In the genomic region with DNA sequence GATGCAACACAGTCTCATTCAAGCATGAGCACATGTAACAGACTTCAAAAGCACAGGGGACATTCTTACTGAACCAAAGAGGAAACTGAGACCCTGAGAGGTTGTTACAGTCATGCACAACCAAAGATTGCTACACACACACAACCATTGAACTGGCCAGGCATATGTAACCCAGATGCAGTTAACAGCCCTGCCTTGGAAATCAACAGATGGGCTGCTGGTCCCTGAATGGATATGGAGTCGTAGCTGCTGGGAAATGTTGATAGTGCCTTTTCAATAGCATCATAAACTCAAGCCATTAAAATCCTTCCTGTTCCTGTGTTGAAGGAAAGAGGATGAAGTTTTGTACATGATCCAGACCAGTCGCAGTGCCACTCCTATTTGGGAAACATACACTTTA, we compare ENCODE assay signal across 31 cellular contexts.
"Had no signal": no experiment of that assay in that cellular context is flagged by ENCODE, and none has a peak within 500 bp of the region (broad histone marks: within the 10 kb centered on the region; RNA-seq: fewer than 3 reads in every experiment).

No MANE protein-coding gene starts in this region.

- H3K36me3 Mint-ChIP-seq: activated naive CD4-positive, alpha-beta T cell treated with anti-CD3 and anti-CD28 coated beads, Interleukin-2, amount 10 ng/mL, durations not matched to agents 7 days and 5 days; activated naive CD4-positive, alpha-beta T cell treated with anti-CD3 and anti-CD28 coated beads, Interleukin-2, amount 50 U/mL, for 72 hours; activated naive CD8-positive, alpha-beta T cell treated with anti-CD3 and anti-CD28 coated beads, Interleukin-2, amount 10 ng/mL, durations not matched to agents 7 days and 5 days; brain had no signal

- H3K4me3 ChIP-seq: ascending aorta, breast epithelium, cardiac muscle cell, coronary artery, dorsolateral prefrontal cortex, gastroesophageal sphincter, heart right ventricle had no signal

- H3K4me1 Mint-ChIP-seq: activated CD4-positive, alpha-beta memory T cell treated with anti-CD3 and anti-CD28 coated beads, Interleukin-2, amount 10 ng/mL, durations not matched to agents 7 days and 5 days; activated CD4-positive, alpha-beta T cell treated with anti-CD3 and anti-CD28 coated beads, Interleukin-2, amount 10 ng/mL, durations not matched to agents 7 days and 5 days; activated naive CD4-positive, alpha-beta T cell treated with anti-CD3 and anti-CD28 coated beads, Interleukin-2, amount 10 ng/mL, durations not matched to agents 7 days and 5 days; activated naive CD8-positive, alpha-beta T cell treated with anti-CD3 and anti-CD28 coated beads, Interleukin-2, amount 10 ng/mL, durations not matched to agents 7 days and 5 days had no signal

- DNase-seq: activated CD4-positive, alpha-beta memory T cell treated with anti-CD3 and anti-CD28 coated beads, Interleukin-2, amount 10 ng/mL, durations not matched to agents 7 days and 5 days; activated CD4-positive, alpha-beta T cell treated with anti-CD3 and anti-CD28 coated beads for 1 hour; activated CD4-positive, alpha-beta T cell treated with anti-CD3 and anti-CD28 coated beads for 4 hours; activated CD4-positive, alpha-beta T cell treated with anti-CD3 and anti-CD28 coated beads, Interleukin-2, amount 10 ng/mL, durations not matched to agents 7 days and 5 days; activated CD4-positive, alpha-beta T cell treated with anti-CD3 and anti-CD28 coated beads, Interleukin-2, amount 50 U/mL, for 4 hours; activated CD4-positive, CD25-positive, alpha-beta regulatory T cell; activated CD8-positive, alpha-beta memory T cell treated with anti-CD3 and anti-CD28 coated beads, Interleukin-2, amount 50 U/mL, for 48 hours; activated gamma-delta T cell; activated naive CD4-positive, alpha-beta T cell; activated naive CD4-positive, alpha-beta T cell treated with anti-CD3 and anti-CD28 coated beads, Interleukin-2, amount 10 ng/mL, durations not matched to agents 7 days and 5 days; activated naive CD8-positive, alpha-beta T cell treated with anti-CD3 and anti-CD28 coated beads, Interleukin-2, amount 10 ng/mL, durations not matched to agents 7 days and 5 days; activated T-cell treated with anti-CD3 and anti-CD28 coated beads for 4 hours; activated T-cell treated with anti-CD3 and anti-CD28 coated beads, Interleukin-2, amount 50 U/mL, for 24 hours; activated T-cell treated with anti-CD3 and anti-CD28 coated beads, Interleukin-2, amount 50 U/mL, for 72 hours; central memory CD4-positive, alpha-beta T cell; cerebellar nuclear complex; dorsolateral prefrontal cortex; effector memory CD4-positive, alpha-beta T cell; endodermal cell; foreskin melanocyte; heart right ventricle; T-helper 2 cell had no signal

- H3K4me1 ChIP-seq: ascending aorta, breast epithelium, gastroesophageal sphincter had no signal

- H3K9me3 ChIP-seq: ascending aorta, breast epithelium, heart right ventricle had no signal

- H3K27ac Mint-ChIP-seq: activated CD4-positive, alpha-beta memory T cell treated with anti-CD3 and anti-CD28 coated beads, Interleukin-2, amount 10 ng/mL, durations not matched to agents 7 days and 5 days; activated CD4-positive, alpha-beta T cell treated with anti-CD3 and anti-CD28 coated beads, Interleukin-2, amount 10 ng/mL, durations not matched to agents 7 days and 5 days; activated naive CD4-positive, alpha-beta T cell treated with anti-CD3 and anti-CD28 coated beads, Interleukin-2, amount 10 ng/mL, durations not matched to agents 7 days and 5 days; activated naive CD4-positive, alpha-beta T cell treated with anti-CD3 and anti-CD28 coated beads, Interleukin-2, amount 50 U/mL, for 72 hours; activated naive CD8-positive, alpha-beta T cell treated with anti-CD3 and anti-CD28 coated beads, Interleukin-2, amount 10 ng/mL, durations not matched to agents 7 days and 5 days; activated T-cell treated with anti-CD3 and anti-CD28 coated beads, Interleukin-2, amount 50 U/mL, for 24 hours; activated T-cell treated with anti-CD3 and anti-CD28 coated beads, Interleukin-2, amount 50 U/mL, for 72 hours; dendritic cell treated with granulocyte-macrophage colony-stimulating factor and Interleukin-4, amounts not matched to agents 40 ng/mL and 50 ng/mL, for 4 days; endodermal cell had no signal

- H3K9me3 Mint-ChIP-seq: activated CD4-positive, alpha-beta memory T cell treated with anti-CD3 and anti-CD28 coated beads, Interleukin-2, amount 10 ng/mL, durations not matched to agents 7 days and 5 days; activated CD4-positive, alpha-beta T cell treated with anti-CD3 and anti-CD28 coated beads, Interleukin-2, amount 10 ng/mL, durations not matched to agents 7 days and 5 days; activated naive CD4-positive, alpha-beta T cell treated with anti-CD3 and anti-CD28 coated beads, Interleukin-2, amount 10 ng/mL, durations not matched to agents 7 days and 5 days; activated naive CD4-positive, alpha-beta T cell treated with anti-CD3 and anti-CD28 coated beads, Interleukin-2, amount 50 U/mL, for 72 hours; activated naive CD8-positive, alpha-beta T cell treated with anti-CD3 and anti-CD28 coated beads, Interleukin-2, amount 10 ng/mL, durations not matched to agents 7 days and 5 days; activated T-cell treated with anti-CD3 and anti-CD28 coated beads, Interleukin-2, amount 50 U/mL, for 24 hours; activated T-cell treated with anti-CD3 and anti-CD28 coated beads, Interleukin-2, amount 50 U/mL, for 72 hours; endodermal cell had no signal

- H3K27ac ChIP-seq: ascending aorta, breast epithelium, cardiac muscle cell, coronary artery, dorsolateral prefrontal cortex, gastroesophageal sphincter had no signal

- ATAC-seq: activated naive CD4-positive, alpha-beta T cell treated with anti-CD3 and anti-CD28 coated beads, Interleukin-2, amount 50 U/mL, for 72 hours; activated T-cell treated with anti-CD3 and anti-CD28 coated beads, Interleukin-2, amount 50 U/mL, for 72 hours; esophagus mucosa; gastroesophageal sphincter had no signal

- H3K27me3 Mint-ChIP-seq: activated CD4-positive, alpha-beta memory T cell treated with anti-CD3 and anti-CD28 coated beads, Interleukin-2, amount 10 ng/mL, durations not matched to agents 7 days and 5 days; activated CD4-positive, alpha-beta T cell treated with anti-CD3 and anti-CD28 coated beads, Interleukin-2, amount 10 ng/mL, durations not matched to agents 7 days and 5 days; activated naive CD4-positive, alpha-beta T cell treated with anti-CD3 and anti-CD28 coated beads, Interleukin-2, amount 10 ng/mL, durations not matched to agents 7 days and 5 days; activated naive CD8-positive, alpha-beta T cell treated with anti-CD3 and anti-CD28 coated beads, Interleukin-2, amount 10 ng/mL, durations not matched to agents 7 days and 5 days; brain; dendritic cell treated with granulocyte-macrophage colony-stimulating factor and Interleukin-4, amounts not matched to agents 40 ng/mL and 50 ng/mL, for 4 days had no signal

- H3K4me3 Mint-ChIP-seq: activated CD4-positive, alpha-beta memory T cell treated with anti-CD3 and anti-CD28 coated beads, Interleukin-2, amount 10 ng/mL, durations not matched to agents 7 days and 5 days; activated CD4-positive, alpha-beta T cell treated with anti-CD3 and anti-CD28 coated beads, Interleukin-2, amount 10 ng/mL, durations not matched to agents 7 days and 5 days; activated naive CD4-positive, alpha-beta T cell treated with anti-CD3 and anti-CD28 coated beads, Interleukin-2, amount 10 ng/mL, durations not matched to agents 7 days and 5 days; activated naive CD8-positive, alpha-beta T cell treated with anti-CD3 and anti-CD28 coated beads, Interleukin-2, amount 10 ng/mL, durations not matched to agents 7 days and 5 days; activated T-cell treated with anti-CD3 and anti-CD28 coated beads, Interleukin-2, amount 50 U/mL, for 24 hours; activated T-cell treated with anti-CD3 and anti-CD28 coated beads, Interleukin-2, amount 50 U/mL, for 72 hours; brain; dendritic cell treated with granulocyte-macrophage colony-stimulating factor and Interleukin-4, amounts not matched to agents 40 ng/mL and 50 ng/mL, for 4 days; endodermal cell had no signal

- H3K36me3 ChIP-seq: ascending aorta, breast epithelium, cardiac muscle cell, gastroesophageal sphincter, heart right ventricle had no signal

- H3K27me3 ChIP-seq: ascending aorta, breast epithelium, cardiac muscle cell, gastroesophageal sphincter, heart right ventricle had no signal
